In genomic region chr3:184347321-184348056, GRCh38 we compare ENCODE assay signal across 1 cellular context.
TF ChIP-seq lines count a peak whose summit lies in the region.

No MANE protein-coding gene starts in this region.

TF ChIP-seq in K562, 482 proteins besides CTCF, POLR2A, EP300 and RAD21 (continued from another document and continues in another):
- TF ChIP-seq ZBTB40 (IDR thresholded peaks at IDR 0.05), result peak; percentile 35; the same call in 1 of the 2 replicates
- TF ChIP-seq ZBTB40 (CRISPR knock-in tag; IDR thresholded peaks at IDR 0.05), result no peak
- TF ChIP-seq RCOR1 (IDR thresholded peaks at IDR 0.05; ENCODE audit: borderline replicate concordance in 1 of 2, low read depth in 2 of 2, low read length in 2 of 2), result peak in 1 of 2 experiments; percentile 42; a peak in 1 of 4 replicates
- no peak for TF ChIP-seq FOXP1 (CRISPR knock-in tag; IDR thresholded peaks at IDR 0.05)
- TF ChIP-seq CBFB (CRISPR knock-in tag; IDR thresholded peaks at IDR 0.05), result 0 out of 2 replicates have a peak, but pooled peaks have one; percentile 44
- no peak for TF ChIP-seq JUNB (CRISPR knock-in tag; conservative IDR thresholded peaks at IDR 0.05)
- TF ChIP-seq CBFA2T2 (conservative IDR thresholded peaks at IDR 0.05), result peak; percentile 65
- no peak for TF ChIP-seq RUNX1 (IDR thresholded peaks at IDR 0.05; ENCODE audit: low read depth)
- peak; percentile 63; the same call in 1 of the 2 replicates for TF ChIP-seq SMARCC2 (IDR thresholded peaks at IDR 0.05; ENCODE audit: low read depth)
- no peak for TF ChIP-seq MCM3 (IDR thresholded peaks at IDR 0.05)
- no peak for TF ChIP-seq HMG20A (CRISPR knock-in tag; conservative IDR thresholded peaks at IDR 0.05)
- TF ChIP-seq MEIS2 (IDR thresholded peaks at IDR 0.05; ENCODE audit: partially characterized antibody), result peak; percentile 48
- no peak for TF ChIP-seq NEUROD1 (IDR thresholded peaks at IDR 0.05; ENCODE audit: borderline replicate concordance, low read depth, low read length, partially characterized antibody)
- TF ChIP-seq ARNT (IDR thresholded peaks at IDR 0.05), result no peak
- TF ChIP-seq NELFE (IDR thresholded peaks at IDR 0.05; ENCODE audit: insufficient read depth, insufficient read length), result no peak
- TF ChIP-seq SMAD4 (CRISPR knock-in tag; conservative IDR thresholded peaks at IDR 0.05), result no peak
- peak; percentile 83 for TF ChIP-seq SMARCA4 (IDR thresholded peaks at IDR 0.05)
- TF ChIP-seq XRCC3 (IDR thresholded peaks at IDR 0.05), result no peak
- peak; percentile 58; the same call in 1 of the 2 replicates for TF ChIP-seq TAL1 (IDR thresholded peaks at IDR 0.05)
- TF ChIP-seq ZNF518B (CRISPR knock-in tag; IDR thresholded peaks at IDR 0.05), result no peak
- TF ChIP-seq ZNF140 (CRISPR knock-in tag; IDR thresholded peaks at IDR 0.05), result no peak
- no peak for TF ChIP-seq NR0B1 (IDR thresholded peaks at IDR 0.05; ENCODE audit: partially characterized antibody)
- TF ChIP-seq EP400 (IDR thresholded peaks at IDR 0.05), result no peak; the same call in none of the 2 replicates
- peak; percentile 27 for TF ChIP-seq BRD9 (IDR thresholded peaks at IDR 0.05; ENCODE audit: low read depth, partially characterized antibody)
- peak; percentile 94 for TF ChIP-seq NFE2 (IDR thresholded peaks at IDR 0.05; ENCODE audit: low read depth)
- TF ChIP-seq PREB (CRISPR knock-in tag; IDR thresholded peaks at IDR 0.05), result no peak
- TF ChIP-seq JUND (IDR thresholded peaks at IDR 0.05; ENCODE audit: borderline replicate concordance, low read depth, low read length), result peak; percentile 54; the same call in 1 of the 2 replicates
- no peak; the same call in 2 of the 3 replicates for TF ChIP-seq JUND (tag; IDR thresholded peaks at IDR 0.05; ENCODE audit: borderline replicate concordance, low read depth, low read length)
- peak; percentile 7; the same call in 1 of the 2 replicates for TF ChIP-seq MTA2 (IDR thresholded peaks at IDR 0.05; ENCODE audit: low read depth)
- TF ChIP-seq SREBF2 (CRISPR knock-in tag; IDR thresholded peaks at IDR 0.05), result no peak
- no peak for TF ChIP-seq ZNF384 (IDR thresholded peaks at IDR 0.05; ENCODE audit: low read depth, low read length)
- TF ChIP-seq ZNF395 (CRISPR knock-in tag; IDR thresholded peaks at IDR 0.05), result peak; percentile 64; the same call in 1 of the 2 replicates
- TF ChIP-seq NFATC3 (IDR thresholded peaks at IDR 0.05), result no peak
- TF ChIP-seq MCM7 (IDR thresholded peaks at IDR 0.05), result no peak
- peak; percentile 29; the same call in 1 of the 2 replicates for TF ChIP-seq ZFX (CRISPR knock-in tag; IDR thresholded peaks at IDR 0.05)
- TF ChIP-seq MCM5 (IDR thresholded peaks at IDR 0.05; ENCODE audit: low read depth), result no peak
- TF ChIP-seq ZNF23 (CRISPR knock-in tag; IDR thresholded peaks at IDR 0.05), result no peak
- 0 out of 2 replicates have a peak, but pooled peaks have one; percentile 45 for TF ChIP-seq ZBTB43 (CRISPR knock-in tag; IDR thresholded peaks at IDR 0.05)
- TF ChIP-seq MBD2 (IDR thresholded peaks at IDR 0.05; ENCODE audit: borderline replicate concordance, low read depth), result peak; percentile 16; the same call in 1 of the 2 replicates
